In the genomic region with DNA sequence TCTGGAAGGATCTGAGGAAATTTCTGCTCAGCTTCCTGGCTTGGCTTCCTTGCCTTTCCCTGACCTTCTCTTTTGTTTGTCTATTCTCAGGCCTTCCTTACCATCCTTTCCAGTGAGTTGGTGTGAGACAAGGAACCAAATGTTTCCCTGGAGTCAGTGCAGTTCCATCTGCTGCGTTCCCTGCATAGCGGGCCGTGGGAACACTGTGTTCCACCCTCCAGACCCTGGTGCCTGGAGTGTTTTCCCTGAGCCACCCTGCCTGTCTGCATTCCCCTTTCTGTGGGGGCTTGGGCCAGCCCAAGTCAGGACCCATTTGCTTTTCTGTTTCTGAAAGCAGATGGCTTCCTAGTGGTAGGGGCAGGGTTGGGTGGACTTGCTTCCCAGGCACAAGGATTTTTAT, we compare ENCODE assay signal across 21 cellular contexts. TPM values are rescaled to one million over a fixed set of nuclear protein-coding genes. Genes with fewer than 3 reads are reported as not detected.
"Had no signal": no experiment of that assay in that cellular context is flagged by ENCODE, and none has a peak within 500 bp of the region (broad histone marks: within the 10 kb centered on the region; RNA-seq: fewer than 3 reads in every experiment).

No MANE protein-coding gene starts in this region.

- H3K36me3 ChIP-seq: brain microvascular endothelial cell had no signal

- H3K36me3 Mint-ChIP-seq: memory B cell had no signal

- H3K4me3 ChIP-seq: skin epidermis had no signal

- H3K27ac ChIP-seq: brain microvascular endothelial cell, skin epidermis had no signal

- H3K27ac Mint-ChIP-seq: activated CD4-positive, alpha-beta T cell treated with anti-CD3 and anti-CD28 coated beads, Interleukin-2, amount 10 ng/mL, durations not matched to agents 24 days and 14 days; activated naive CD4-positive, alpha-beta T cell treated with anti-CD3 and anti-CD28 coated beads for 36 hours; activated naive CD8-positive, alpha-beta T cell treated with anti-CD3 and anti-CD28 coated beads, Interleukin-2, amount 50 U/mL, for 24 hours; memory B cell; naive thymus-derived CD4-positive, alpha-beta T cell; stimulated activated naive CD8-positive, alpha-beta T cell treated with anti-CD3 and anti-CD28 coated beads, Interleukin-15, amount 100 ng/mL, for 72 hours had no signal

- DNase-seq: activated CD4-positive, alpha-beta T cell treated with anti-CD3 and anti-CD28 coated beads, Interleukin-2, amount 10 ng/mL, durations not matched to agents 24 days and 14 days; activated CD4-positive, CD25-positive, alpha-beta regulatory T cell; activated CD8-positive, alpha-beta memory T cell treated with anti-CD3 and anti-CD28 coated beads, Interleukin-2, amount 50 U/mL, for 4 hours; activated naive CD4-positive, alpha-beta T cell treated with anti-CD3 and anti-CD28 coated beads for 36 hours; activated naive CD8-positive, alpha-beta T cell treated with anti-CD3 and anti-CD28 coated beads, Interleukin-2, amount 50 U/mL, for 24 hours; activated T-cell treated with anti-CD3 and anti-CD28 coated beads, Interleukin-2, amount 50 U/mL, for 4 hours; aorta; brain microvascular endothelial cell; central memory CD4-positive, alpha-beta T cell; cortex of kidney; left ventricle myocardium superior; naive thymus-derived CD4-positive, alpha-beta T cell; nucleus accumbens; stimulated activated CD4-positive, alpha-beta T cell treated with anti-CD3 and anti-CD28 coated beads, Interleukin-2, amount 100 ng/mL, for 48 hours; stimulated activated naive CD8-positive, alpha-beta T cell treated with anti-CD3 and anti-CD28 coated beads, Interleukin-15, amount 100 ng/mL, for 72 hours; T-helper 1 cell; T-helper 9 cell had no signal

- H3K4me3 Mint-ChIP-seq: activated CD4-positive, alpha-beta T cell treated with anti-CD3 and anti-CD28 coated beads, Interleukin-2, amount 10 ng/mL, durations not matched to agents 24 days and 14 days; activated naive CD4-positive, alpha-beta T cell treated with anti-CD3 and anti-CD28 coated beads for 36 hours; activated naive CD8-positive, alpha-beta T cell treated with anti-CD3 and anti-CD28 coated beads, Interleukin-2, amount 50 U/mL, for 24 hours; activated T-cell treated with anti-CD3 and anti-CD28 coated beads, Interleukin-2, amount 50 U/mL, for 4 hours; memory B cell; naive thymus-derived CD4-positive, alpha-beta T cell; stimulated activated naive CD8-positive, alpha-beta T cell treated with anti-CD3 and anti-CD28 coated beads, Interleukin-15, amount 100 ng/mL, for 72 hours had no signal

- H3K4me1 Mint-ChIP-seq: activated CD4-positive, alpha-beta T cell treated with anti-CD3 and anti-CD28 coated beads, Interleukin-2, amount 10 ng/mL, durations not matched to agents 24 days and 14 days; activated naive CD8-positive, alpha-beta T cell treated with anti-CD3 and anti-CD28 coated beads, Interleukin-2, amount 50 U/mL, for 24 hours; memory B cell; stimulated activated naive CD8-positive, alpha-beta T cell treated with anti-CD3 and anti-CD28 coated beads, Interleukin-15, amount 100 ng/mL, for 72 hours had no signal

- ATAC-seq: activated naive CD8-positive, alpha-beta T cell treated with anti-CD3 and anti-CD28 coated beads, Interleukin-2, amount 50 U/mL, for 24 hours; activated T-cell treated with anti-CD3 and anti-CD28 coated beads, Interleukin-2, amount 50 U/mL, for 4 hours; left ventricle myocardium superior; naive thymus-derived CD4-positive, alpha-beta T cell; SK-N-SH treated with all-trans-retinoic acid at 6 μM for 48 hours; stimulated activated naive CD8-positive, alpha-beta T cell treated with anti-CD3 and anti-CD28 coated beads, Interleukin-15, amount 100 ng/mL, for 72 hours had no signal

RNA-seq across cellular contexts. Expression of a gene that starts 13.9 kb away (rescaled TPM):
- total RNA-seq: activated CD4-positive, alpha-beta T cell treated with anti-CD3 and anti-CD28 coated beads, Interleukin-2, amount 10 ng/mL, durations not matched to agents 24 days and 14 days; activated naive CD4-positive, alpha-beta T cell treated with anti-CD3 and anti-CD28 coated beads for 36 hours; activated T-cell treated with anti-CD3 and anti-CD28 coated beads, Interleukin-2, amount 50 U/mL, for 4 hours; aorta; left ventricle myocardium superior; mononuclear cell; naive thymus-derived CD4-positive, alpha-beta T cell had no signal

RNA-seq across cellular contexts. Expression of a gene that starts 27.8 kb away (rescaled TPM):
- total RNA-seq: activated CD4-positive, alpha-beta T cell treated with anti-CD3 and anti-CD28 coated beads, Interleukin-2, amount 10 ng/mL, durations not matched to agents 24 days and 14 days; activated naive CD4-positive, alpha-beta T cell treated with anti-CD3 and anti-CD28 coated beads for 36 hours; mononuclear cell had no signal
